Comparison of ENCODE assay signal across 17 cellular contexts in the genomic region with DNA sequence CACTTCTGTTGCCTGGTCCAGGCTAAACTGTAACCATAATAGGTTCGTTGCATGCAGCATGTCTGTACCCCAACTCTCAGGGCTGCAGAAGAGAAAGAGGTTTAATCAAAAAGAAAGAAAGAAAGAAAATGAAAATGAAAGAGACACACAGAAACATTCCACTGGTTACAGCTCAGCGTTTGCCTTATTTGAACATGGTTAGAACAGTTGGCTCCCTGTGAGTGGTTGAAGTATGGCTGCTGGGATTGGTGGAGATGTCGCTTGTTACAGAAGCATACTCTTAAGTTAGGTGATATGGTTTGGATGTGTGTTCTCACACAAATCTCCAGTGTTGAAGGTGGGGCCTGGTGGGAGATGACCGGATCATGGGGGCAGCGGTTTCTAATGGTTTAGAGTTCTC. TPM values are rescaled to one million over a fixed set of nuclear protein-coding genes. Genes with fewer than 3 reads are reported as not detected.
DNase-seq lines count a peak whose midpoint lies in the region; ATAC-seq, FAIRE-seq and TF ChIP-seq lines count a peak whose summit lies in the region.
"Had no signal": no experiment of that assay in that cellular context is flagged by ENCODE, and none has a peak within 500 bp of the region (broad histone marks: within the 10 kb centered on the region; RNA-seq: fewer than 3 reads in every experiment).

No MANE protein-coding gene starts in this region.

- no peak for TF ChIP-seq POLR2A in GM12878 (IDR thresholded peaks at IDR 0.05; ENCODE audit: low read depth, low read length)

- H3K27ac ChIP-seq in GM12878 (ENCODE audit: control insufficient read depth, insufficient read depth): no peak overlapping the region
- H3K27ac ChIP-seq in trophoblast cell (ENCODE audit: low read depth, low read length): no peak overlapping the region
- H3K27ac ChIP-seq: A549, C4-2B had no signal

- no peaks in the 10 kb centered on the region for H3K9me3 Mint-ChIP-seq in natural killer cell treated with Interleukin-12 subunit alpha and Interleukin-12 subunit beta and Interleukin-15 and Interleukin-18, amount 100 ng/mL, for 72 hours
- H3K9me3 Mint-ChIP-seq in natural killer cell: no peaks in the 10 kb centered on the region
- no peaks in the 10 kb centered on the region for H3K9me3 Mint-ChIP-seq in activated T-helper 2 cell treated with anti-CD3 and anti-CD28 coated beads, Interferon-gamma antibody, Interleukin-2, Interleukin-4, amounts not matched to agents 10 μg/mL and 5 μg/mL and 100 μg/mL, durations not matched to agents 14 hours and 24 hours and 36 hours
- H3K9me3 Mint-ChIP-seq: CD8-positive, alpha-beta T cell; H9 had no signal

- FAIRE-seq in GM12878 (lab: Jason Lieb, UNC): no peak
- FAIRE-seq: A549, GM19239 had no signal

- ATAC-seq in natural killer cell treated with Interleukin-12 subunit alpha and Interleukin-12 subunit beta and Interleukin-15 and Interleukin-18, amount 100 ng/mL, for 72 hours: peak in 1 of 2 donors; percentile 52
- ATAC-seq in natural killer cell: no peak
- peak; percentile 69 for ATAC-seq in GM12878
- no peak for ATAC-seq in HG03469 (IDR thresholded peaks at IDR 0.05; ENCODE audit: unreplicated experiment)
- ATAC-seq: A549; CD8-positive, alpha-beta T cell had no signal

- no peak overlapping the region for H4K8ac ChIP-seq in trophoblast cell (ENCODE audit: low read depth, low read length)

- 46% methylated on average over 5 of the region's 5 CpGs for WGBS in GM12878 (ENCODE audit: insufficient coverage, insufficient replicate concordance, low lambda C conversion rate, missing lambda C conversion rate)
- no CpG with 5 or more reads among the region's 5 CpGs for WGBS in trophoblast cell (ENCODE audit: extremely low coverage, insufficient coverage, insufficient read length)

- in situ Hi-C loops in GM12878 (cut with MboI): no loop called here

- no peaks in the 10 kb centered on the region for H3K36me3 Mint-ChIP-seq in natural killer cell treated with Interleukin-12 subunit alpha and Interleukin-12 subunit beta and Interleukin-15 and Interleukin-18, amount 100 ng/mL, for 72 hours
- no peaks in the 10 kb centered on the region for H3K36me3 Mint-ChIP-seq in natural killer cell
- H3K36me3 Mint-ChIP-seq in activated T-helper 2 cell treated with anti-CD3 and anti-CD28 coated beads, Interferon-gamma antibody, Interleukin-2, Interleukin-4, amounts not matched to agents 10 μg/mL and 5 μg/mL and 100 μg/mL, durations not matched to agents 14 hours and 24 hours and 36 hours (ENCODE audit: low read depth): no peaks in the 10 kb centered on the region
- H3K36me3 Mint-ChIP-seq: CD8-positive, alpha-beta T cell had no signal

- intact Hi-C loops in natural killer cell (cut with micrococcal nuclease): no loop called here
- intact Hi-C loops in GM12878 (cut with micrococcal nuclease; ENCODE audit: unreplicated experiment): no loop called here
- intact Hi-C loops in activated T-helper 2 cell treated with anti-CD3 and anti-CD28 coated beads, Interferon-gamma antibody, Interleukin-2, Interleukin-4, amounts not matched to agents 10 μg/mL and 5 μg/mL and 100 μg/mL, durations not matched to agents 14 hours and 24 hours and 36 hours (cut with micrococcal nuclease): no loop called here

- peak overlapping the region; percentile 38 for H2BK120ac ChIP-seq in trophoblast cell (ENCODE audit: insufficient read depth, low read length, poor library complexity)

- H3K4me1 Mint-ChIP-seq in natural killer cell treated with Interleukin-12 subunit alpha and Interleukin-12 subunit beta and Interleukin-15 and Interleukin-18, amount 100 ng/mL, for 72 hours (ENCODE audit: low read depth in 2 of 2): peaks cover 32 to 55% of the 10 kb centered on the region in 2 donors
- peaks cover 29 to 34% of the 10 kb centered on the region in 2 donors for H3K4me1 Mint-ChIP-seq in natural killer cell
- peaks cover 12% of the 10 kb centered on the region for H3K4me1 Mint-ChIP-seq in activated T-helper 2 cell treated with anti-CD3 and anti-CD28 coated beads, Interferon-gamma antibody, Interleukin-2, Interleukin-4, amounts not matched to agents 10 μg/mL and 5 μg/mL and 100 μg/mL, durations not matched to agents 14 hours and 24 hours and 36 hours (ENCODE audit: low read depth)

- H3K18ac ChIP-seq in trophoblast cell (ENCODE audit: low read length): no peak overlapping the region

- H3K9ac ChIP-seq in GM12878 (ENCODE audit: control insufficient read depth, insufficient read depth, low read length) (no peak overlapping the region), trophoblast cell (ENCODE audit: low read length) (no peak overlapping the region)

- peak overlapping the region; percentile 90 for H2AK5ac ChIP-seq in trophoblast cell (ENCODE audit: low read length)

- H3K36me3 ChIP-seq in GM12878 (ENCODE audit: control insufficient read depth in 2 of 2, insufficient read depth in 2 of 2, low read length in 1 of 2) (no peaks in the 10 kb centered on the region), trophoblast cell (ENCODE audit: control insufficient read depth in 1 of 2, insufficient read depth in 2 of 2, low read length in 2 of 2) (no peaks in the 10 kb centered on the region)
- H3K36me3 ChIP-seq: BE2C had no signal

- no peak for TF ChIP-seq RAD21 in GM12878 (IDR thresholded peaks at IDR 0.05; ENCODE audit: insufficient read depth, low read depth, low read length)

- TF ChIP-seq CTCF in natural killer cell (IDR thresholded peaks at IDR 0.05) (no peak), GM12878 (IDR thresholded peaks at IDR 0.05 in 2 of 3, conservative IDR thresholded peaks at IDR 0.05 in 1 of 3; ENCODE audit: control insufficient read depth in 2 of 3, extremely low read depth in 1 of 3, insufficient read depth in 1 of 3, low read depth in 3 of 3, low read length in 3 of 3) (no peak)

- H3K4me3 Mint-ChIP-seq in natural killer cell treated with Interleukin-12 subunit alpha and Interleukin-12 subunit beta and Interleukin-15 and Interleukin-18, amount 100 ng/mL, for 72 hours: peak overlapping the region; percentile 21
- H3K4me3 Mint-ChIP-seq in natural killer cell: no peak overlapping the region
- no peak overlapping the region for H3K4me3 Mint-ChIP-seq in activated T-helper 2 cell treated with anti-CD3 and anti-CD28 coated beads, Interferon-gamma antibody, Interleukin-2, Interleukin-4, amounts not matched to agents 10 μg/mL and 5 μg/mL and 100 μg/mL, durations not matched to agents 14 hours and 24 hours and 36 hours (ENCODE audit: low read depth)
- H3K4me3 Mint-ChIP-seq: CD8-positive, alpha-beta T cell; H9 had no signal

- no peak for DNase-seq in natural killer cell treated with Interleukin-12 subunit alpha and Interleukin-12 subunit beta and Interleukin-15 and Interleukin-18, amount 100 ng/mL, for 72 hours (ENCODE audit: low spot score)
- DNase-seq in natural killer cell: no peak
- DNase-seq in GM12878 (ENCODE audit: low read depth, low spot score): no peak
- DNase-seq in trophoblast cell: no peak
- DNase-seq in activated T-helper 2 cell treated with anti-CD3 and anti-CD28 coated beads, Interferon-gamma antibody, Interleukin-2, Interleukin-4, amounts not matched to agents 10 μg/mL and 5 μg/mL and 100 μg/mL, durations not matched to agents 14 hours and 24 hours and 36 hours (ENCODE audit: low spot score): no peak
- no peak for DNase-seq in foreskin melanocyte
- DNase-seq: BE2C; Caco-2; CD8-positive, alpha-beta T cell; DND-41; GDM1; GOT3; H9 had no signal

- H3K4me2 ChIP-seq in GM12878 (ENCODE audit: control insufficient read depth, insufficient read depth) (no peak overlapping the region), trophoblast cell (ENCODE audit: low read length) (no peak overlapping the region)
- H3K4me2 ChIP-seq: A549 had no signal

- RAD21 ChIA-PET in GM12878 (lab: Charles Lee; ENCODE audit: unreplicated experiment): no interaction called here

- H3K9me3 ChIP-seq in GM12878 (replicated peaks; ENCODE audit: control insufficient read depth, insufficient read depth, low read length): no peaks in the 10 kb centered on the region
- no peaks in the 10 kb centered on the region for H3K9me3 ChIP-seq in trophoblast cell (ENCODE audit: insufficient read depth, low read depth, low read length)
- H3K9me3 ChIP-seq: A549, BE2C, Caco-2 had no signal

- CTCF ChIA-PET in GM12878 (lab: Yijun Ruan, JAX): no interaction called here

- H3K27me3 ChIP-seq in GM12878 (replicated peaks in 1 of 2; ENCODE audit: control insufficient read depth in 2 of 2, insufficient read depth in 2 of 2, low read length in 1 of 2): no peaks in the 10 kb centered on the region
- no peaks in the 10 kb centered on the region for H3K27me3 ChIP-seq in trophoblast cell (ENCODE audit: insufficient read depth, low read length)
- H3K27me3 ChIP-seq: BE2C had no signal

- no peak overlapping the region for H2BK5ac ChIP-seq in trophoblast cell (ENCODE audit: low read depth, low read length, poor library complexity)

- H4K91ac ChIP-seq in trophoblast cell (ENCODE audit: low read depth, low read length): peak overlapping the region; percentile 35

- no peaks in the 10 kb centered on the region for H3K79me2 ChIP-seq in GM12878 (ENCODE audit: control insufficient read depth, insufficient read depth, low read length)
- H3K79me2 ChIP-seq in trophoblast cell (ENCODE audit: control insufficient read depth, insufficient read depth, low read length, poor library complexity): no peaks in the 10 kb centered on the region

- no peaks in the 10 kb centered on the region for H4K20me1 ChIP-seq in GM12878 (ENCODE audit: control insufficient read depth, insufficient read depth)

- H2BK12ac ChIP-seq in trophoblast cell (ENCODE audit: low read length): peak overlapping the region; percentile 82

- no peak for TF ChIP-seq EP300 in GM12878 (IDR thresholded peaks at IDR 0.05; ENCODE audit: borderline replicate concordance in 1 of 2, control insufficient read depth in 1 of 2, low read depth in 2 of 2, low read length in 2 of 2)

- H3K23ac ChIP-seq in trophoblast cell (ENCODE audit: low read length): no peak overlapping the region

- H4K12ac ChIP-seq in trophoblast cell (ENCODE audit: low read depth, low read length): no peak overlapping the region

- peaks cover 0 to 11% of the 10 kb centered on the region in 2 donors for H3K27me3 Mint-ChIP-seq in natural killer cell treated with Interleukin-12 subunit alpha and Interleukin-12 subunit beta and Interleukin-15 and Interleukin-18, amount 100 ng/mL, for 72 hours
- H3K27me3 Mint-ChIP-seq in natural killer cell (ENCODE audit: low read depth in 2 of 2): no peaks in the 10 kb centered on the region
- no peaks in the 10 kb centered on the region for H3K27me3 Mint-ChIP-seq in activated T-helper 2 cell treated with anti-CD3 and anti-CD28 coated beads, Interferon-gamma antibody, Interleukin-2, Interleukin-4, amounts not matched to agents 10 μg/mL and 5 μg/mL and 100 μg/mL, durations not matched to agents 14 hours and 24 hours and 36 hours (ENCODE audit: low read depth)

- H3K4me1 ChIP-seq in GM12878 (ENCODE audit: control insufficient read depth, insufficient read depth, low read length) (no peaks in the 10 kb centered on the region), trophoblast cell (ENCODE audit: control insufficient read depth in 1 of 2, insufficient read depth in 2 of 2, low read length in 2 of 2) (peaks cover 14 to 17% of the 10 kb centered on the region in 2 experiments)
- H3K4me1 ChIP-seq: BE2C had no signal

- H3K4me3 ChIP-seq in GM12878: no peak overlapping the region
- H3K4me3 ChIP-seq in trophoblast cell (ENCODE audit: low read depth, low read length): no peak overlapping the region
- H3K4me3 ChIP-seq: A549 had no signal

- H3K27ac Mint-ChIP-seq in natural killer cell treated with Interleukin-12 subunit alpha and Interleukin-12 subunit beta and Interleukin-15 and Interleukin-18, amount 100 ng/mL, for 72 hours: peak overlapping the region in 1 of 2 donors; percentile 16
- peak overlapping the region in 1 of 2 donors; percentile 73 for H3K27ac Mint-ChIP-seq in natural killer cell
- no peak overlapping the region for H3K27ac Mint-ChIP-seq in activated T-helper 2 cell treated with anti-CD3 and anti-CD28 coated beads, Interferon-gamma antibody, Interleukin-2, Interleukin-4, amounts not matched to agents 10 μg/mL and 5 μg/mL and 100 μg/mL, durations not matched to agents 14 hours and 24 hours and 36 hours
- H3K27ac Mint-ChIP-seq: CD8-positive, alpha-beta T cell had no signal

- H2AFZ ChIP-seq in GM12878 (ENCODE audit: control insufficient read depth, low read depth, low read length) (no peak overlapping the region), trophoblast cell (ENCODE audit: insufficient read depth, low read length, poor library complexity) (no peak overlapping the region)

- BruUV-seq in GM12878 (replicated peaks; lab: Mats Ljungman, UMichigan): no TSS peak

- H3K79me1 ChIP-seq in trophoblast cell (ENCODE audit: low read length): peaks cover 19% of the 10 kb centered on the region

- H3K14ac ChIP-seq in trophoblast cell (ENCODE audit: low read length): peak overlapping the region; percentile 64

- SMC1A ChIA-PET in GM12878 (lab: Charles Lee; ENCODE audit: uncharacterized antibody, unreplicated experiment): no interaction called here

- POLR2A ChIA-PET in GM12878 (lab: Charles Lee): no interaction called here

- H3K4ac ChIP-seq in trophoblast cell (ENCODE audit: low read depth, low read length): no peak overlapping the region

RNA-seq across cellular contexts. Expression of a gene that starts 36.3 kb away (rescaled TPM):
- 10 to 100 TPM in 1 of 2 donors, 1 to 10 TPM in 1; 4.0 to 17.0 TPM for total RNA-seq in natural killer cell treated with Interleukin-12 subunit alpha and Interleukin-12 subunit beta and Interleukin-15 and Interleukin-18, amount 100 ng/mL, for 72 hours
- total RNA-seq in natural killer cell (10 to 100 TPM in 2 of 3 donors, 1 to 10 TPM in 1; 9.7 to 21.6 (median 13.6) TPM), GM12878 (2014; rRNA removed) (0.22 and 1.5 TPM in 2 replicates), GM12878 (2014; rRNA removed; fragmentation: Illumina TruSeq; extraction: Trizol) (0.27 and 0.28 TPM in 2 replicates), GM12878 (2021) (0.56 TPM in 2 replicates)
- total RNA-seq in GM12878 (2013; cell fraction: nucleolus; rRNA removed): not detected in 2 replicates
- polyA plus RNA-seq in GM12878 (2011; ENCODE audit: low read depth): 0.33 TPM
- polyA plus RNA-seq in GM12878 (2011; rRNA removed) (0.05 TPM in 1 of 2 replicates, not detected in the other), GM12878 (2014; fragmentation: Illumina TruSeq; extraction: Trizol) (0.17 and 0.21 TPM in 2 replicates), GM12878 (2014; fragmentation: Nextera tagmentation; extraction: Ambion mirVana) (under 1 TPM; 0.05 to 0.35 TPM), GM12878 (2014; rRNA removed) (0.28 and 1.1 TPM in 2 replicates), GM12878 (2016; fragmentation: Nextera tagmentation; extraction: Ambion mirVana) (under 1 TPM; 0.51 to 0.64 TPM)
- polyA plus RNA-seq in GM12878 (2011; cell fraction: cytosol; rRNA removed): not detected in 2 replicates
- polyA plus RNA-seq in GM12878 (2011; cell fraction: nucleus; rRNA removed): not detected in 2 replicates
- polyA plus RNA-seq in GM12878 (2012): 0.91 and 1.0 TPM in 2 replicates
- polyA minus RNA-seq in GM12878 (2011; rRNA and poly(A)+ RNA removed): not detected in 2 replicates
- not detected in 2 replicates for polyA minus RNA-seq in GM12878 (2011; cell fraction: cytosol; rRNA and poly(A)+ RNA removed)
- polyA minus RNA-seq in GM12878 (2011; cell fraction: nucleus; rRNA and poly(A)+ RNA removed): not detected in 2 replicates
- 12.1 and 12.5 TPM in 2 replicates for polyA plus RNA-seq in trophoblast cell (2013)
- total RNA-seq in activated T-helper 2 cell treated with anti-CD3 and anti-CD28 coated beads, Interferon-gamma antibody, Interleukin-2, Interleukin-4, amounts not matched to agents 10 μg/mL and 5 μg/mL and 100 μg/mL, durations not matched to agents 14 hours and 24 hours and 36 hours: 1.7 and 2.1 TPM in 2 replicates
